5 cellular contexts compared by ENCODE assay signal in the genomic region with DNA sequence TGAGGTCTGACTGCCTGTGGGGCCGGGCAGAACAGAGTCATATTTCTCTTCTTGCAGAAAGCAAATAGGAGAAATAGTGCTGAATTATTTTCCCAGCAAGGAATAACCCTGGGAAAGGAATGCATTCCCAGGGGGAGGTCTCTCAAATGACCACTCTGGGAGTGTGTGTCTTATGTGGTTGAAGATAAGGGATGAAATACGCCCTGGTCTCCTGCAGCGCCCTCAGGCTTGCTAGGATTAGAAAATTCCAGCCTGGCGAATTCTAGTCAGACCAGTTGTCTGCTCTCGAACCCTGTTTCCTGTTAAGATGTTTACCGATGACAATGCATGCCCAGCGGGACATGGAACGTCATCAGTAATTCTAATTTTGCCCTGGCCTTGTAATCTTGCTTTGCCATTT.
DNase-seq lines count a peak whose midpoint lies in the region; ATAC-seq and TF ChIP-seq lines count a peak whose summit lies in the region.
"Not testable (repeated sequence)": the region's sequence is repeated elsewhere in the genome, so short reads cannot be mapped to it uniquely, and the experiment has no call there.

No MANE protein-coding gene starts in this region.

- not testable (repeated sequence) for H4K20me1 ChIP-seq in GM23338 (replicated peaks; ENCODE audit: insufficient read depth)

- H4K8ac ChIP-seq in mesendoderm (ENCODE audit: low read depth, low read length) = not testable (repeated sequence)

- ATAC-seq in GM23338 = not testable (repeated sequence)

- not testable (repeated sequence) for H3K27ac Mint-ChIP-seq in GM23338
- H3K27ac Mint-ChIP-seq in neural crest cell (ENCODE audit: unreplicated experiment) = peak overlapping the region; percentile 90

- CTCF ChIA-PET in HEK293T (lab: Yijun Ruan, JAX) = not testable (repeated sequence)

- not testable (repeated sequence) for H3K9me3 Mint-ChIP-seq in GM23338, neural crest cell

- not testable (repeated sequence) for H2BK120ac ChIP-seq in mesendoderm (ENCODE audit: low read depth, low read length)

- not testable (repeated sequence) for H3K27me3 Mint-ChIP-seq in GM23338 (ENCODE audit: insufficient read depth, low read depth, poor library complexity); neural crest cell (ENCODE audit: low read depth)

- not testable (repeated sequence) for H3K36me3 Mint-ChIP-seq in GM23338 (ENCODE audit: low read depth); neural crest cell (ENCODE audit: low read depth)

- not testable (repeated sequence) for H2BK5ac ChIP-seq in mesendoderm (ENCODE audit: low read length)

- H3K4me3 Mint-ChIP-seq in GM23338, neural crest cell: not testable (repeated sequence)

- not testable (repeated sequence) for H3K36me3 ChIP-seq in GM23338 (ENCODE audit: insufficient read depth); SJCRH30; mesendoderm (ENCODE audit: control insufficient read depth, insufficient read depth, low read length)

- not testable (repeated sequence) for H3K27me3 ChIP-seq in GM23338 (ENCODE audit: insufficient read depth); SJCRH30; mesendoderm (ENCODE audit: insufficient read depth, low read length, poor library complexity)

- H3K79me1 ChIP-seq in mesendoderm (ENCODE audit: low read length) = not testable (repeated sequence)

- not testable (repeated sequence) for H3K23ac ChIP-seq in mesendoderm (ENCODE audit: low read length)

- H3K56ac ChIP-seq in mesendoderm (ENCODE audit: low read length) = not testable (repeated sequence)

- not testable (repeated sequence) for H3K4me3 ChIP-seq in GM23338; SJCRH30; mesendoderm (ENCODE audit: low read length)

- not testable (repeated sequence) for H3K9me2 ChIP-seq in GM23338 (ENCODE audit: insufficient read depth)

- not testable (repeated sequence) for H3K9ac ChIP-seq in mesendoderm (ENCODE audit: low read length)

- not testable (repeated sequence) for H2AFZ ChIP-seq in GM23338

- no CpG with 5 or more reads among the region's 8 CpGs for WGBS in mesendoderm (ENCODE audit: extremely low coverage, insufficient coverage, low lambda C conversion rate)

- not testable (repeated sequence) for H3K4ac ChIP-seq in mesendoderm (ENCODE audit: low read depth, low read length)

- H3K9me3 ChIP-seq in SJCRH30 (replicated peaks) = not testable (repeated sequence)

- H2AK5ac ChIP-seq in mesendoderm (ENCODE audit: low read length) = not testable (repeated sequence)

- DNase-seq in GM23338 (ENCODE audit: low spot score) (peak; percentile 2), SJCRH30 (peak; percentile 46 to 51), mesendoderm (peak; percentile 4)
- DNase-seq in HEK293T (ENCODE audit: extremely low spot score); neural crest cell (ENCODE audit: low read depth, low spot score): not testable (repeated sequence)

- not testable (repeated sequence) for H3K18ac ChIP-seq in mesendoderm (ENCODE audit: low read length)

- H2BK15ac ChIP-seq in mesendoderm (replicated peaks; ENCODE audit: low read depth) = not testable (repeated sequence)

- not testable (repeated sequence) for H3K4me1 ChIP-seq in GM23338 (ENCODE audit: insufficient read depth); SJCRH30; mesendoderm (ENCODE audit: control insufficient read depth, low read depth, low read length)

- not testable (repeated sequence) for TF ChIP-seq CTCF in GM23338 (conservative IDR thresholded peaks at IDR 0.05; ENCODE audit: low read depth in 2 of 2); neural crest cell (conservative IDR thresholded peaks at IDR 0.05)

- H3K4me2 ChIP-seq in GM23338; mesendoderm (ENCODE audit: low read length): not testable (repeated sequence)

- H3F3A ChIP-seq in GM23338 (replicated peaks; ENCODE audit: low read depth) = not testable (repeated sequence)

- not testable (repeated sequence) for H3K4me1 Mint-ChIP-seq in GM23338, neural crest cell

- POLR2A ChIA-PET in HEK293T (lab: Yijun Ruan, JAX) = not testable (repeated sequence)

- H3K27ac ChIP-seq in GM23338 (ENCODE audit: low read depth); SJCRH30; mesendoderm (ENCODE audit: low read depth, low read length): not testable (repeated sequence)

- not testable (repeated sequence) for H4K5ac ChIP-seq in mesendoderm (ENCODE audit: low read length)

- not testable (repeated sequence) for H3K79me2 ChIP-seq in GM23338 (replicated peaks; ENCODE audit: insufficient read depth); mesendoderm (ENCODE audit: control insufficient read depth, insufficient read depth, low read length)

TF ChIP-seq in HEK293T, 16 proteins besides CTCF, POLR2A, EP300 and RAD21:
- TF ChIP-seq CTBP1 (IDR thresholded peaks at IDR 0.05; ENCODE audit: borderline replicate concordance) = peak; percentile 97
- peak; percentile 64; the same call in 1 of the 2 replicates for TF ChIP-seq ARNT (IDR thresholded peaks at IDR 0.05)
- TF ChIP-seq, protein P1, sequence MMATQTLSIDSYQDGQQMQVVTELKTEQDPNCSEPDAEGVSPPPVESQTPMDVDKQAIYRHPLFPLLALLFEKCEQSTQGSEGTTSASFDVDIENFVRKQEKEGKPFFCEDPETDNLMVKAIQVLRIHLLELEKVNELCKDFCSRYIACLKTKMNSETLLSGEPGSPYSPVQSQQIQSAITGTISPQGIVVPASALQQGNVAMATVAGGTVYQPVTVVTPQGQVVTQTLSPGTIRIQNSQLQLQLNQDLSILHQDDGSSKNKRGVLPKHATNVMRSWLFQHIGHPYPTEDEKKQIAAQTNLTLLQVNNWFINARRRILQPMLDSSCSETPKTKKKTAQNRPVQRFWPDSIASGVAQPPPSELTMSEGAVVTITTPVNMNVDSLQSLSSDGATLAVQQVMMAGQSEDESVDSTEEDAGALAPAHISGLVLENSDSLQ (IDR thresholded peaks at IDR 0.05) = peak; percentile 69
